8 cellular contexts compared by ENCODE assay signal in genomic region chr11:57475671-57476222, GRCh38. TPM values are rescaled to one million over a fixed set of nuclear protein-coding genes. Genes with fewer than 3 reads are reported as not detected.
DNase-seq lines count a peak whose midpoint lies in the region; ATAC-seq and TF ChIP-seq lines count a peak whose summit lies in the region.

No MANE protein-coding gene starts in this region.

- no peaks in the 10 kb centered on the region for H3K36me3 ChIP-seq in suprapubic skin

- no peak for TF ChIP-seq EP300 in suprapubic skin (IDR thresholded peaks at IDR 0.05)

- no peak overlapping the region for H3K27ac ChIP-seq in suprapubic skin

- H3K36me3 Mint-ChIP-seq in activated CD4-positive, alpha-beta T cell treated with anti-CD3 and anti-CD28 coated beads, Interleukin-2, amount 10 ng/mL, durations not matched to agents 24 days and 14 days (ENCODE audit: low read depth), result no peaks in the 10 kb centered on the region
- no peaks in the 10 kb centered on the region for H3K36me3 Mint-ChIP-seq in T-cell

- intact Hi-C loops in activated CD4-positive, alpha-beta T cell treated with anti-CD3 and anti-CD28 coated beads, Interleukin-2, amount 10 ng/mL, durations not matched to agents 24 days and 14 days (cut with micrococcal nuclease), result no loop called here

- H3K27me3 Mint-ChIP-seq in activated CD4-positive, alpha-beta T cell treated with anti-CD3 and anti-CD28 coated beads, Interleukin-2, amount 10 ng/mL, durations not matched to agents 24 days and 14 days, result peaks cover 51% of the 10 kb centered on the region
- H3K27me3 Mint-ChIP-seq in T-cell, result peaks cover 0 to 41% of the 10 kb centered on the region in 2 donors

- 38% methylated on average over 12 of the region's 12 CpGs for WGBS in suprapubic skin

- H3K27me3 ChIP-seq in suprapubic skin, result no peaks in the 10 kb centered on the region

- H3K4me1 ChIP-seq in suprapubic skin, result peaks cover 23% of the 10 kb centered on the region

- H3K4me3 Mint-ChIP-seq in activated CD4-positive, alpha-beta T cell treated with anti-CD3 and anti-CD28 coated beads, Interleukin-2, amount 10 ng/mL, durations not matched to agents 24 days and 14 days, result peak overlapping the region; percentile 67
- peak overlapping the region; percentile 67 to 81 (median 71) for H3K4me3 Mint-ChIP-seq in T-cell

- no peaks in the 10 kb centered on the region for H3K9me3 Mint-ChIP-seq in activated CD4-positive, alpha-beta T cell treated with anti-CD3 and anti-CD28 coated beads, Interleukin-2, amount 10 ng/mL, durations not matched to agents 24 days and 14 days
- H3K9me3 Mint-ChIP-seq in T-cell, result no peaks in the 10 kb centered on the region

- H3K4me3 ChIP-seq in iPS-18c (ENCODE audit: insufficient read depth, low read depth, low read length), result peak overlapping the region; percentile 53; the same call in 1 of the 2 replicates
- H3K4me3 ChIP-seq in suprapubic skin, result peak overlapping the region; percentile 56

- in situ Hi-C loops in GM13976 (cut with MboI; ENCODE audit: low sequenced_read_pairs, unreplicated experiment), result no loop called here

- no peaks in the 10 kb centered on the region for H3K9me3 ChIP-seq in iPS-18c (ENCODE audit: control insufficient read depth, insufficient read depth, low read length)
- H3K9me3 ChIP-seq in suprapubic skin, result no peaks in the 10 kb centered on the region

- DNase-seq in activated CD4-positive, alpha-beta T cell treated with anti-CD3 and anti-CD28 coated beads, Interleukin-2, amount 10 ng/mL, durations not matched to agents 24 days and 14 days, result no peak
- no peak for DNase-seq in activated CD4-positive, alpha-beta T cell treated with anti-CD3 and anti-CD28 coated beads for 1 hour
- DNase-seq in T-cell (no peak), suprapubic skin (ENCODE audit: low spot score in 2 of 2) (no peak), GM13976 (ENCODE audit: low spot score) (no peak), DMS114 treated with DMSO at 0.1 percent for 48 hours (lab: John Stamatoyannopoulos, UW; ENCODE audit: unreplicated experiment) (no peak)

- POLR2A ChIA-PET in T-cell (lab: Charles Lee), result no interaction called here

- no peak for TF ChIP-seq CTCF in suprapubic skin (IDR thresholded peaks at IDR 0.05)
- TF ChIP-seq CTCF in GM13976 (IDR thresholded peaks at IDR 0.05; ENCODE audit: borderline replicate concordance, control extremely low read depth, extremely low read depth, insufficient read depth, missing control alignments), result no peak

- no peak overlapping the region for H3K27ac Mint-ChIP-seq in activated CD4-positive, alpha-beta T cell treated with anti-CD3 and anti-CD28 coated beads, Interleukin-2, amount 10 ng/mL, durations not matched to agents 24 days and 14 days
- peak overlapping the region in 1 of 2 donors; percentile 4 for H3K27ac Mint-ChIP-seq in T-cell

- TF ChIP-seq POLR2A in suprapubic skin (IDR thresholded peaks at IDR 0.05), result no peak

- CTCF ChIA-PET in T-cell (lab: Charles Lee), result interaction anchor here (0.7 to 1.2 kb wide), 4 partner anchors 17 to 169 kb away, joined by 3 to 5 read pairs (median 4); no protein-coding TSS in a partner anchor

- peaks cover 19% of the 10 kb centered on the region for H3K4me1 Mint-ChIP-seq in activated CD4-positive, alpha-beta T cell treated with anti-CD3 and anti-CD28 coated beads, Interleukin-2, amount 10 ng/mL, durations not matched to agents 24 days and 14 days
- H3K4me1 Mint-ChIP-seq in T-cell, result peaks cover 33 to 38% (median 33%) of the 10 kb centered on the region in 3 donors

- ATAC-seq in T-cell (replicated peaks in 1 of 4) (no peak), GM18520 (IDR thresholded peaks at IDR 0.05; ENCODE audit: unreplicated experiment) (no peak)

RNA-seq across cellular contexts. Expression of gene RTN4RL2, which starts 15.4 kb away (rescaled TPM):
- total RNA-seq in activated CD4-positive, alpha-beta T cell treated with anti-CD3 and anti-CD28 coated beads, Interleukin-2, amount 10 ng/mL, durations not matched to agents 24 days and 14 days, result 0.23 and 0.26 TPM in 2 replicates
- total RNA-seq in T-cell (1 to 10 TPM in 1 of 5 donors, under 1 TPM in 4; 0.15 to 1.1 (median 0.29) TPM), suprapubic skin (1 to 10 TPM in 3 of 4 donors, under 1 TPM in 1; 0.64 to 4.8 (median 3.2) TPM)

RNA-seq across cellular contexts. Expression of gene SLC43A1, which starts 39.8 kb away (rescaled TPM):
- total RNA-seq in activated CD4-positive, alpha-beta T cell treated with anti-CD3 and anti-CD28 coated beads, Interleukin-2, amount 10 ng/mL, durations not matched to agents 24 days and 14 days, result 35.3 and 35.8 TPM in 2 replicates
- total RNA-seq in T-cell (10 to 100 TPM in 4 of 5 donors, 1 to 10 TPM in 1; 8.8 to 31.6 (median 25.1) TPM), suprapubic skin (10 to 100 TPM; 13.8 to 48.8 (median 22.3) TPM)

RNA-seq across cellular contexts. Expression of gene SLC43A3, which starts 48.8 kb away (rescaled TPM):
- total RNA-seq in activated CD4-positive, alpha-beta T cell treated with anti-CD3 and anti-CD28 coated beads, Interleukin-2, amount 10 ng/mL, durations not matched to agents 24 days and 14 days, result 255 and 261 TPM in 2 replicates
- 10 to 100 TPM in 4 of 5 donors, 1 to 10 TPM in 1; 9.9 to 18.1 (median 13.6) TPM for total RNA-seq in T-cell
- 10 to 100 TPM; 44.5 to 70.4 (median 60.0) TPM for total RNA-seq in suprapubic skin

RNA-seq across cellular contexts. Expression of gene TIMM10, which starts 54.8 kb away (rescaled TPM):
- 108 and 112 TPM in 2 replicates for total RNA-seq in activated CD4-positive, alpha-beta T cell treated with anti-CD3 and anti-CD28 coated beads, Interleukin-2, amount 10 ng/mL, durations not matched to agents 24 days and 14 days
- total RNA-seq in T-cell (10 to 100 TPM; 20.7 to 33.2 (median 26.2) TPM), suprapubic skin (10 to 100 TPM; 26.2 to 43.0 (median 40.1) TPM)
